In genomic region chr10:62010366-62010765, GRCh38 we compare ENCODE assay signal across 24 cellular contexts.
A peak's percentile ranks its signal among the peaks of the same experiment; 100 is the strongest.
DNase-seq lines count a peak whose midpoint lies in the region; ATAC-seq and TF ChIP-seq lines count a peak whose summit lies in the region.
"Had no signal": no experiment of that assay in that cellular context is flagged by ENCODE, and none has a peak within 500 bp of the region (broad histone marks: within the 10 kb centered on the region; RNA-seq: fewer than 3 reads in every experiment).

No MANE protein-coding gene starts in this region.

- no peak for DNase-seq in activated naive CD4-positive, alpha-beta T cell treated with anti-CD3 and anti-CD28 coated beads, Interleukin-2, amount 50 U/mL, for 16 hours
- no peak for DNase-seq in activated T-helper 1 cell treated with anti-CD3 and anti-CD28 coated beads, Interleukin-12 subunit alpha, Interleukin-12 subunit beta, Interleukin-2, Interleukin-4 antibody, amounts not matched to agents 30 ng/mL and 10 ng/mL and 1 ng/mL, durations not matched to agents 14 hours and 24 hours and 36 hours (ENCODE audit: low spot score)
- DNase-seq in natural killer cell = no peak
- DNase-seq in NCI-H2227 (lab: John Stamatoyannopoulos, UW; ENCODE audit: unreplicated experiment) = no peak
- no peak for DNase-seq in ecto neural progenitor cell (ENCODE audit: low spot score)
- DNase-seq: ACHN; activated CD8-positive, alpha-beta T cell treated with anti-CD3 and anti-CD28 coated beads, Interleukin-2, amount 10 ng/mL, durations not matched to agents 7 days and 5 days; activated gamma-delta T cell treated with Interleukin-2 at 50 U/mL for 16 hours; amygdala; BE2C; DMS53; GDM1; KG1; MM.1S; NCI-H1930; NCI-H2227 treated with DMSO at 0.1 percent for 48 hours; NCI-H526; ovary; PC-3; stimulated activated naive CD4-positive, alpha-beta T cell had no signal

- H3K27ac Mint-ChIP-seq in activated naive CD4-positive, alpha-beta T cell treated with anti-CD3 and anti-CD28 coated beads, Interleukin-2, amount 50 U/mL, for 24 hours = peak overlapping the region; percentile 23
- H3K27ac Mint-ChIP-seq in activated T-helper 1 cell treated with anti-CD3 and anti-CD28 coated beads, Interleukin-12 subunit alpha, Interleukin-12 subunit beta, Interleukin-2, Interleukin-4 antibody, amounts not matched to agents 30 ng/mL and 10 ng/mL and 1 ng/mL, durations not matched to agents 14 hours and 24 hours and 36 hours = peak overlapping the region; percentile 7
- peak overlapping the region; percentile 31 to 62 for H3K27ac Mint-ChIP-seq in natural killer cell
- H3K27ac Mint-ChIP-seq: activated CD8-positive, alpha-beta T cell treated with anti-CD3 and anti-CD28 coated beads, Interleukin-2, amount 10 ng/mL, durations not matched to agents 7 days and 5 days had no signal

- no peak overlapping the region for H3K4me3 Mint-ChIP-seq in activated naive CD4-positive, alpha-beta T cell treated with anti-CD3 and anti-CD28 coated beads, Interleukin-2, amount 50 U/mL, for 24 hours
- H3K4me3 Mint-ChIP-seq in activated T-helper 1 cell treated with anti-CD3 and anti-CD28 coated beads, Interleukin-12 subunit alpha, Interleukin-12 subunit beta, Interleukin-2, Interleukin-4 antibody, amounts not matched to agents 30 ng/mL and 10 ng/mL and 1 ng/mL, durations not matched to agents 14 hours and 24 hours and 36 hours = no peak overlapping the region
- no peak overlapping the region for H3K4me3 Mint-ChIP-seq in natural killer cell
- H3K4me3 Mint-ChIP-seq: activated CD8-positive, alpha-beta T cell treated with anti-CD3 and anti-CD28 coated beads, Interleukin-2, amount 10 ng/mL, durations not matched to agents 7 days and 5 days; neural crest cell; T-helper 1 cell treated with Interleukin-12 subunit alpha and Interleukin-12 subunit beta and Interleukin-4 antibody, amounts not matched to agents 30 μg/mL and 1 μg/mL, for 36 hours had no signal

- H3K4me1 Mint-ChIP-seq in activated naive CD4-positive, alpha-beta T cell treated with anti-CD3 and anti-CD28 coated beads, Interleukin-2, amount 50 U/mL, for 24 hours = peaks cover 54% of the 10 kb centered on the region
- peaks cover 65% of the 10 kb centered on the region for H3K4me1 Mint-ChIP-seq in activated T-helper 1 cell treated with anti-CD3 and anti-CD28 coated beads, Interleukin-12 subunit alpha, Interleukin-12 subunit beta, Interleukin-2, Interleukin-4 antibody, amounts not matched to agents 30 ng/mL and 10 ng/mL and 1 ng/mL, durations not matched to agents 14 hours and 24 hours and 36 hours (ENCODE audit: low read depth)
- peaks cover 68 to 72% of the 10 kb centered on the region in 2 donors for H3K4me1 Mint-ChIP-seq in natural killer cell

- no peak for ATAC-seq in natural killer cell
- ATAC-seq in HG03469 (IDR thresholded peaks at IDR 0.05; ENCODE audit: unreplicated experiment) = no peak
- ATAC-seq: activated CD8-positive, alpha-beta T cell treated with anti-CD3 and anti-CD28 coated beads, Interleukin-2, amount 10 ng/mL, durations not matched to agents 7 days and 5 days; PC-3 had no signal

- peaks cover 41% of the 10 kb centered on the region for H3K36me3 Mint-ChIP-seq in activated naive CD4-positive, alpha-beta T cell treated with anti-CD3 and anti-CD28 coated beads, Interleukin-2, amount 50 U/mL, for 24 hours
- H3K36me3 Mint-ChIP-seq in activated T-helper 1 cell treated with anti-CD3 and anti-CD28 coated beads, Interleukin-12 subunit alpha, Interleukin-12 subunit beta, Interleukin-2, Interleukin-4 antibody, amounts not matched to agents 30 ng/mL and 10 ng/mL and 1 ng/mL, durations not matched to agents 14 hours and 24 hours and 36 hours (ENCODE audit: low read depth) = peaks cover 71% of the 10 kb centered on the region
- H3K36me3 Mint-ChIP-seq in natural killer cell = no peaks in the 10 kb centered on the region

- H3K27me3 Mint-ChIP-seq in activated naive CD4-positive, alpha-beta T cell treated with anti-CD3 and anti-CD28 coated beads, Interleukin-2, amount 50 U/mL, for 24 hours = no peaks in the 10 kb centered on the region
- H3K27me3 Mint-ChIP-seq in activated T-helper 1 cell treated with anti-CD3 and anti-CD28 coated beads, Interleukin-12 subunit alpha, Interleukin-12 subunit beta, Interleukin-2, Interleukin-4 antibody, amounts not matched to agents 30 ng/mL and 10 ng/mL and 1 ng/mL, durations not matched to agents 14 hours and 24 hours and 36 hours (ENCODE audit: insufficient read depth) = no peaks in the 10 kb centered on the region
- no peaks in the 10 kb centered on the region for H3K27me3 Mint-ChIP-seq in natural killer cell (ENCODE audit: low read depth in 2 of 2)

- peaks cover 2% of the 10 kb centered on the region for H3K9me3 Mint-ChIP-seq in activated naive CD4-positive, alpha-beta T cell treated with anti-CD3 and anti-CD28 coated beads, Interleukin-2, amount 50 U/mL, for 24 hours
- peaks cover 7% of the 10 kb centered on the region for H3K9me3 Mint-ChIP-seq in activated T-helper 1 cell treated with anti-CD3 and anti-CD28 coated beads, Interleukin-12 subunit alpha, Interleukin-12 subunit beta, Interleukin-2, Interleukin-4 antibody, amounts not matched to agents 30 ng/mL and 10 ng/mL and 1 ng/mL, durations not matched to agents 14 hours and 24 hours and 36 hours
- no peaks in the 10 kb centered on the region for H3K9me3 Mint-ChIP-seq in natural killer cell
- H3K9me3 Mint-ChIP-seq: T-helper 1 cell treated with Interleukin-12 subunit alpha and Interleukin-12 subunit beta and Interleukin-4 antibody, amounts not matched to agents 30 μg/mL and 1 μg/mL, for 36 hours had no signal

- intact Hi-C loops in activated T-helper 1 cell treated with anti-CD3 and anti-CD28 coated beads, Interleukin-12 subunit alpha, Interleukin-12 subunit beta, Interleukin-2, Interleukin-4 antibody, amounts not matched to agents 30 ng/mL and 10 ng/mL and 1 ng/mL, durations not matched to agents 14 hours and 24 hours and 36 hours (cut with micrococcal nuclease) = no loop called here
- intact Hi-C loops in natural killer cell (cut with micrococcal nuclease) = no loop called here

- no peak for TF ChIP-seq CTCF in natural killer cell (IDR thresholded peaks at IDR 0.05)
